Comparison of ENCODE assay signal across 27 cellular contexts in the genomic region with DNA sequence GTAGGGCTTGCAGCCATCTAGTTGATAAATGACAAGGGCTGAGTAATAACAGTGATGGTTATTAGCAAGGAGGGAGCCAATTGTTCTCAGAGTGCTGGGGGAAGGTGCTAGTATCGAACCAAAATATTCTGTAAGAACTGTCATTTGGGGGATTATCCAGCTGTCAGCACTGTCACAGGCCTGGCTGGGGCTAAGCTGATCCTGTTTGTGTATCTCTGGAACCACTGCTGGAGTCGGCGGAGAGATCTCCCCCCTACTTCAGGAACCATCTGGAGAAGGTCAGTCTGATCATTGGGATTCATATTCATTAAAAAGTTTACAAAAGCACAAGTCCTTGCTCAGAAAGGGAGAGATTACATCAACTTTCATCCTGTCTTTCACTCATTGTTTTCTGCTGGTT.
"Had no signal": no experiment of that assay in that cellular context is flagged by ENCODE, and none has a peak within 500 bp of the region (broad histone marks: within the 10 kb centered on the region; RNA-seq: fewer than 3 reads in every experiment).

No MANE protein-coding gene starts in this region.

- H3K27ac ChIP-seq: body of pancreas, esophagus muscularis mucosa, foreskin keratinocyte, gastroesophageal sphincter, heart right ventricle, hepatocyte had no signal

- H3K9me3 ChIP-seq: body of pancreas, esophagus muscularis mucosa, gastroesophageal sphincter, heart right ventricle had no signal

- H3K36me3 ChIP-seq: esophagus muscularis mucosa, gastroesophageal sphincter, heart right ventricle had no signal

- H3K27me3 ChIP-seq: body of pancreas, esophagus muscularis mucosa, foreskin keratinocyte, gastroesophageal sphincter, heart right ventricle, hepatocyte had no signal

- DNase-seq: activated CD4-positive, alpha-beta memory T cell treated with anti-CD3 and anti-CD28 coated beads, Interleukin-2, amount 10 ng/mL, durations not matched to agents 7 days and 5 days; activated CD4-positive, alpha-beta T cell treated with anti-CD3 and anti-CD28 coated beads for 1 hour; activated CD4-positive, alpha-beta T cell treated with anti-CD3 and anti-CD28 coated beads for 4 hours; activated CD4-positive, alpha-beta T cell treated with anti-CD3 and anti-CD28 coated beads, Interleukin-2, amount 10 ng/mL, durations not matched to agents 7 days and 5 days; activated CD4-positive, alpha-beta T cell treated with anti-CD3 and anti-CD28 coated beads, Interleukin-2, amount 50 U/mL, for 4 hours; activated CD8-positive, alpha-beta memory T cell treated with anti-CD3 and anti-CD28 coated beads, Interleukin-2, amount 50 U/mL, for 48 hours; activated gamma-delta T cell; activated naive CD4-positive, alpha-beta T cell; activated naive CD4-positive, alpha-beta T cell treated with anti-CD3 and anti-CD28 coated beads, Interleukin-2, amount 10 ng/mL, durations not matched to agents 7 days and 5 days; activated naive CD8-positive, alpha-beta T cell treated with anti-CD3 and anti-CD28 coated beads, Interleukin-2, amount 10 ng/mL, durations not matched to agents 7 days and 5 days; activated T-cell treated with anti-CD3 and anti-CD28 coated beads for 4 hours; activated T-cell treated with anti-CD3 and anti-CD28 coated beads, Interleukin-2, amount 50 U/mL, for 24 hours; activated T-cell treated with anti-CD3 and anti-CD28 coated beads, Interleukin-2, amount 50 U/mL, for 72 hours; anterior cingulate cortex; body of pancreas; caudate nucleus; cortex of kidney; dermis blood vessel endothelial cell; effector CD4-positive, alpha-beta T cell; effector memory CD8-positive, alpha-beta T cell; erythroblast; foreskin keratinocyte; heart right ventricle; T-helper 2 cell had no signal

- H3K4me3 ChIP-seq: body of pancreas, esophagus muscularis mucosa, gastroesophageal sphincter, heart right ventricle, hepatocyte had no signal
